Comparison of ENCODE assay signal across 24 cellular contexts in the genomic region with DNA sequence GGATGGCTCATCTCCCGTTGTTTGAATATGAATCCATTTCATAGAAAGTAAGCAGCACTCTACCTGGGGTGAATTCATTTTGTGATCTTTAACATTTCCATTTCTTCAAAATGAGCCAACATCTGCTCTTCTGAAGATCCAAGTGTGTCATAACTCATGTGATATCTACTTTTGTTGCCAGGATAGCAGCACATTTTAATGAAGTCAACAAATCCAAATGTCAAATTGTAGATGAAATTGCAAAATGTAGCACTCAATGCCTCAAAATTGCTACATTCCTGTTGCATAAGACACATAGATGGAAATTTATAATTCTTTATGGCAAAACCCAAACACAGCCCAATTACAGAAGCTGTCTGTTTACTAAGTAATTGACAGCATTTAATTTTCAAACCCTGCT.
"Had no signal": no experiment of that assay in that cellular context is flagged by ENCODE, and none has a peak within 500 bp of the region (broad histone marks: within the 10 kb centered on the region; RNA-seq: fewer than 3 reads in every experiment).

No MANE protein-coding gene starts in this region.

- H3K9me3 ChIP-seq: ascending aorta, Peyer's patch, SJSA1 had no signal

- H3K27ac ChIP-seq: ascending aorta, body of pancreas, Peyer's patch, RWPE1, SJSA1 had no signal

- H3K4me1 Mint-ChIP-seq: activated naive CD8-positive, alpha-beta T cell treated with anti-CD3 and anti-CD28 coated beads, Interleukin-2, amount 10 ng/mL, durations not matched to agents 7 days and 5 days had no signal

- H3K27me3 Mint-ChIP-seq: activated CD8-positive, alpha-beta T cell treated with anti-CD3 and anti-CD28 coated beads for 36 hours; activated naive CD8-positive, alpha-beta T cell treated with anti-CD3 and anti-CD28 coated beads, Interleukin-2, amount 10 ng/mL, durations not matched to agents 7 days and 5 days had no signal

- ATAC-seq: activated CD4-positive, CD25-positive, alpha-beta regulatory T cell treated with anti-CD3 and anti-CD28 coated beads, Interleukin-2, amount 50 U/mL, for 24 hours; activated CD8-positive, alpha-beta T cell treated with anti-CD3 and anti-CD28 coated beads for 36 hours; body of pancreas; SK-N-SH treated with all-trans-retinoic acid at 6 μM for 48 hours had no signal

- H3K4me3 ChIP-seq: ascending aorta, body of pancreas, Peyer's patch, SJSA1 had no signal

- H3K4me3 Mint-ChIP-seq: activated CD8-positive, alpha-beta T cell treated with anti-CD3 and anti-CD28 coated beads for 36 hours; activated naive CD8-positive, alpha-beta T cell treated with anti-CD3 and anti-CD28 coated beads, Interleukin-2, amount 10 ng/mL, durations not matched to agents 7 days and 5 days; T-helper 1 cell treated with Interleukin-12 subunit alpha and Interleukin-12 subunit beta and Interleukin-4 antibody, amounts not matched to agents 30 μg/mL and 1 μg/mL, for 36 hours had no signal

- H3K27ac Mint-ChIP-seq: activated CD8-positive, alpha-beta T cell treated with anti-CD3 and anti-CD28 coated beads for 36 hours; activated naive CD8-positive, alpha-beta T cell treated with anti-CD3 and anti-CD28 coated beads, Interleukin-2, amount 10 ng/mL, durations not matched to agents 7 days and 5 days; T-helper 1 cell treated with Interleukin-12 subunit alpha and Interleukin-12 subunit beta and Interleukin-4 antibody, amounts not matched to agents 30 μg/mL and 1 μg/mL, for 36 hours had no signal

- H3K36me3 Mint-ChIP-seq: activated naive CD8-positive, alpha-beta T cell treated with anti-CD3 and anti-CD28 coated beads, Interleukin-2, amount 10 ng/mL, durations not matched to agents 7 days and 5 days had no signal

- DNase-seq: activated CD4-positive, alpha-beta T cell treated with anti-CD3 and anti-CD28 coated beads for 4 hours; activated CD8-positive, alpha-beta memory T cell treated with anti-CD3 and anti-CD28 coated beads, Interleukin-2, amount 50 U/mL, for 4 hours; activated CD8-positive, alpha-beta T cell treated with anti-CD3 and anti-CD28 coated beads for 36 hours; activated naive CD4-positive, alpha-beta T cell treated with anti-CD3 and anti-CD28 coated beads, Interleukin-2, amount 50 U/mL, for 16 hours; activated naive CD8-positive, alpha-beta T cell treated with anti-CD3 and anti-CD28 coated beads, Interleukin-2, amount 10 ng/mL, durations not matched to agents 7 days and 5 days; amniotic stem cell; body of pancreas; Kasumi-1; KBM-7; NCI-H1048; NCI-H146; NCI-H187 treated with DMSO at 0.1 percent for 48 hours; NCI-H2081 treated with DMSO at 0.1 percent for 48 hours; NCI-H446; NCI-H524; Peyer's patch; Right ventricle myocardium superior; SW 1271 had no signal

- H3K27me3 ChIP-seq: ascending aorta, body of pancreas, Peyer's patch, SJSA1 had no signal

- H3K4me1 ChIP-seq: ascending aorta, body of pancreas, Peyer's patch, SJSA1 had no signal

- H3K36me3 ChIP-seq: ascending aorta, Peyer's patch, SJSA1 had no signal
